Comparison of ENCODE assay signal across 8 cellular contexts in genomic region chr19:49851456-49852259, GRCh38. TPM values are rescaled to one million over a fixed set of nuclear protein-coding genes. Genes with fewer than 3 reads are reported as not detected.
DNase-seq lines count a peak whose midpoint lies in the region; ATAC-seq and TF ChIP-seq lines count a peak whose summit lies in the region.

No MANE protein-coding gene starts in this region.

- peak overlapping the region in 1 of 2 donors; percentile 55 for H3K27ac Mint-ChIP-seq in effector memory CD8-positive, alpha-beta T cell
- H3K27ac Mint-ChIP-seq in naive B cell = peak overlapping the region in 5 of 6 donors; percentile 10 to 89 (median 88)

- TF ChIP-seq CTCF in WI38 (IDR thresholded peaks at IDR 0.05; ENCODE audit: low read depth, low read length) = no peak

- ATAC-seq in HG03039 (IDR thresholded peaks at IDR 0.05; ENCODE audit: unreplicated experiment) = peak; percentile 7
- ATAC-seq in effector memory CD8-positive, alpha-beta T cell (replicated peaks) = no peak
- ATAC-seq in naive B cell (ENCODE audit: low read depth in 2 of 2) = peak; percentile 18 to 19
- no peak for ATAC-seq in HG02642 (IDR thresholded peaks at IDR 0.05; ENCODE audit: poor library complexity, unreplicated experiment)
- no peak for ATAC-seq in GM19023 (IDR thresholded peaks at IDR 0.05; ENCODE audit: unreplicated experiment)

- peaks cover 19% of the 10 kb centered on the region for H3K36me3 Mint-ChIP-seq in effector memory CD8-positive, alpha-beta T cell (ENCODE audit: insufficient read depth)
- H3K36me3 Mint-ChIP-seq in naive B cell = no peaks in the 10 kb centered on the region

- peak overlapping the region; percentile 80 for H3K4me3 ChIP-seq in WI38 (ENCODE audit: low read depth, low read length)

- no peaks in the 10 kb centered on the region for H3K9me3 Mint-ChIP-seq in effector memory CD8-positive, alpha-beta T cell
- peaks cover 0 to 5% (median 0%) of the 10 kb centered on the region in 7 donors for H3K9me3 Mint-ChIP-seq in naive B cell

- H3K27me3 Mint-ChIP-seq in effector memory CD8-positive, alpha-beta T cell = no peaks in the 10 kb centered on the region
- no peaks in the 10 kb centered on the region for H3K27me3 Mint-ChIP-seq in naive B cell

- peaks cover 34 to 38% of the 10 kb centered on the region in 2 donors for H3K4me1 Mint-ChIP-seq in effector memory CD8-positive, alpha-beta T cell (ENCODE audit: low read depth in 2 of 2)
- peaks cover 31 to 52% (median 33%) of the 10 kb centered on the region in 3 donors for H3K4me1 Mint-ChIP-seq in naive B cell

- DNase-seq in D341Med (ENCODE audit: low spot score) (peak; percentile 77), naive B cell (no peak), putamen (ENCODE audit: low spot score) (no peak)
- no peak for DNase-seq in effector memory CD8-positive, alpha-beta T cell

- H3K4me3 Mint-ChIP-seq in effector memory CD8-positive, alpha-beta T cell = peak overlapping the region; percentile 78 to 83
- H3K4me3 Mint-ChIP-seq in naive B cell = peak overlapping the region; percentile 69 to 94 (median 86)

RNA-seq across cellular contexts. Expression of gene PTOV1, which starts 0.7 kb away (rescaled TPM):
- 10 to 100 TPM; 46.1 to 98.3 (median 60.3) TPM for polyA plus RNA-seq in naive B cell (ENCODE audit: low read depth in 6 of 6)

RNA-seq across cellular contexts. Expression of gene PNKP, which starts 15.7 kb away (rescaled TPM):
- polyA plus RNA-seq in naive B cell (ENCODE audit: low read depth in 6 of 6) = 10 to 100 TPM; 39.4 to 64.9 (median 49.8) TPM

RNA-seq across cellular contexts. Expression of gene AKT1S1, which starts 25.5 kb away (rescaled TPM):
- polyA plus RNA-seq in naive B cell (ENCODE audit: low read depth in 6 of 6) = 1 to 10 TPM; 1.5 to 6.0 (median 3.2) TPM

RNA-seq across cellular contexts. Expression of gene TBC1D17, which starts 25.8 kb away (rescaled TPM):
- polyA plus RNA-seq in naive B cell (ENCODE audit: low read depth in 6 of 6) = 10 to 100 TPM; 10.5 to 20.6 (median 12.3) TPM

RNA-seq across cellular contexts. Expression of gene MED25, which starts 33.6 kb away (rescaled TPM):
- 10 to 100 TPM; 21.2 to 49.7 (median 28.9) TPM for polyA plus RNA-seq in naive B cell (ENCODE audit: low read depth in 6 of 6)

Comparison
In these comparisons a context has a peak if more than half of its experiments do, and no peak if none do; other contexts are left out.
1. ATAC-seq: peak in HG03039 (single experiment) and naive B cell (2 of 2); none in effector memory CD8-positive, alpha-beta T cell (single experiment), HG02642 (single experiment) and GM19023 (single experiment).